ENCODE assay signal across 1 cellular context in the genomic region with DNA sequence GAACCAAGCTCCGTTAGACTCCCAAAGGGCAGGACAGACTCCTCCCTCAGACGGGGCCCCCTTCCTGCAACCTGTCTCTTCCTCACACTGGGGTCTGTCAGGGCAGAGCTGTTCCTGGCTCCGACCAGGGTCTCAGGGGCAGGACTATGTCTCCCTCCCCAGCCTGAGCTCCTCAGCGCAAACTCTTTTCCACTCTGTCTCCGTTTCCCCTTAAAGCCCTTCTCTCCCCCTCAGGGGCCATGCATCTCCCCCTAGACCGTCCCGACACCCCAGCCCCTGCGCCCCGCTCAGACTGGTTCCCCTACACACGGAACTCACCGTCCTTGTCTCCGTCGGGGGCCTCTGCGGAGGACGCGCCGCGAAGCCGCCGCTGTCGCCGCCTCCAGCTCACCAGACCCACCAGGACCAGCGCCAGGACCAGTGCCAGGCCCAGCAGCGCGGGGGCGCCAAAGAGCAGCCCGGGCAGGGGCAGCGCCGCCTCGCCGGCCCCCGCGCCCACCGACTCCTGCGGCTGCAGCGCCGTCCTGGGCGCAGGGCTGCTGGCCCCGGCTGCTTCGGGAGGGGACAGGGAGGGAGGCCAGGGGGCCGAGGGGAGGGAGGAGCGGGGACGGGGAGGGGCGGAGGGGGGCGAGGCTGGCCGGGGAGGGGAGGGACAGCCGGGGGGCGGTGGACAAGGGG.
TF ChIP-seq lines count a peak whose summit lies in the region.

No MANE protein-coding gene starts in this region.

TF ChIP-seq in GM12878, 131 proteins besides CTCF, POLR2A, EP300 and RAD21 (continued from another document):
- no peak for TF ChIP-seq MTA3 (IDR thresholded peaks at IDR 0.05; ENCODE audit: borderline replicate concordance, low read length)
- peak; percentile 71 for TF ChIP-seq HDGF (IDR thresholded peaks at IDR 0.05)
- TF ChIP-seq, protein P1, sequence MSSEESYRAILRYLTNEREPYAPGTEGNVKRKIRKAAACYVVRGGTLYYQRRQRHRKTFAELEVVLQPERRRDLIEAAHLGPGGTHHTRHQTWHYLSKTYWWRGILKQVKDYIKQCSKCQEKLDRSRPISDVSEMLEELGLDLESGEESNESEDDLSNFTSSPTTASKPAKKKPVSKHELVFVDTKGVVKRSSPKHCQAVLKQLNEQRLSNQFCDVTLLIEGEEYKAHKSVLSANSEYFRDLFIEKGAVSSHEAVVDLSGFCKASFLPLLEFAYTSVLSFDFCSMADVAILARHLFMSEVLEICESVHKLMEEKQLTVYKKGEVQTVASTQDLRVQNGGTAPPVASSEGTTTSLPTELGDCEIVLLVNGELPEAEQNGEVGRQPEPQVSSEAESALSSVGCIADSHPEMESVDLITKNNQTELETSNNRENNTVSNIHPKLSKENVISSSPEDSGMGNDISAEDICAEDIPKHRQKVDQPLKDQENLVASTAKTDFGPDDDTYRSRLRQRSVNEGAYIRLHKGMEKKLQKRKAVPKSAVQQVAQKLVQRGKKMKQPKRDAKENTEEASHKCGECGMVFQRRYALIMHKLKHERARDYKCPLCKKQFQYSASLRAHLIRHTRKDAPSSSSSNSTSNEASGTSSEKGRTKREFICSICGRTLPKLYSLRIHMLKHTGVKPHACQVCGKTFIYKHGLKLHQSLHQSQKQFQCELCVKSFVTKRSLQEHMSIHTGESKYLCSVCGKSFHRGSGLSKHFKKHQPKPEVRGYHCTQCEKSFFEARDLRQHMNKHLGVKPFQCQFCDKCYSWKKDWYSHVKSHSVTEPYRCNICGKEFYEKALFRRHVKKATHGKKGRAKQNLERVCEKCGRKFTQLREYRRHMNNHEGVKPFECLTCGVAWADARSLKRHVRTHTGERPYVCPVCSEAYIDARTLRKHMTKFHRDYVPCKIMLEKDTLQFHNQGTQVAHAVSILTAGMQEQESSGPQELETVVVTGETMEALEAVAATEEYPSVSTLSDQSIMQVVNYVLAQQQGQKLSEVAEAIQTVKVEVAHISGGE (CRISPR knock-in tag; IDR thresholded peaks at IDR 0.05), result no peak
- TF ChIP-seq, protein P2, sequence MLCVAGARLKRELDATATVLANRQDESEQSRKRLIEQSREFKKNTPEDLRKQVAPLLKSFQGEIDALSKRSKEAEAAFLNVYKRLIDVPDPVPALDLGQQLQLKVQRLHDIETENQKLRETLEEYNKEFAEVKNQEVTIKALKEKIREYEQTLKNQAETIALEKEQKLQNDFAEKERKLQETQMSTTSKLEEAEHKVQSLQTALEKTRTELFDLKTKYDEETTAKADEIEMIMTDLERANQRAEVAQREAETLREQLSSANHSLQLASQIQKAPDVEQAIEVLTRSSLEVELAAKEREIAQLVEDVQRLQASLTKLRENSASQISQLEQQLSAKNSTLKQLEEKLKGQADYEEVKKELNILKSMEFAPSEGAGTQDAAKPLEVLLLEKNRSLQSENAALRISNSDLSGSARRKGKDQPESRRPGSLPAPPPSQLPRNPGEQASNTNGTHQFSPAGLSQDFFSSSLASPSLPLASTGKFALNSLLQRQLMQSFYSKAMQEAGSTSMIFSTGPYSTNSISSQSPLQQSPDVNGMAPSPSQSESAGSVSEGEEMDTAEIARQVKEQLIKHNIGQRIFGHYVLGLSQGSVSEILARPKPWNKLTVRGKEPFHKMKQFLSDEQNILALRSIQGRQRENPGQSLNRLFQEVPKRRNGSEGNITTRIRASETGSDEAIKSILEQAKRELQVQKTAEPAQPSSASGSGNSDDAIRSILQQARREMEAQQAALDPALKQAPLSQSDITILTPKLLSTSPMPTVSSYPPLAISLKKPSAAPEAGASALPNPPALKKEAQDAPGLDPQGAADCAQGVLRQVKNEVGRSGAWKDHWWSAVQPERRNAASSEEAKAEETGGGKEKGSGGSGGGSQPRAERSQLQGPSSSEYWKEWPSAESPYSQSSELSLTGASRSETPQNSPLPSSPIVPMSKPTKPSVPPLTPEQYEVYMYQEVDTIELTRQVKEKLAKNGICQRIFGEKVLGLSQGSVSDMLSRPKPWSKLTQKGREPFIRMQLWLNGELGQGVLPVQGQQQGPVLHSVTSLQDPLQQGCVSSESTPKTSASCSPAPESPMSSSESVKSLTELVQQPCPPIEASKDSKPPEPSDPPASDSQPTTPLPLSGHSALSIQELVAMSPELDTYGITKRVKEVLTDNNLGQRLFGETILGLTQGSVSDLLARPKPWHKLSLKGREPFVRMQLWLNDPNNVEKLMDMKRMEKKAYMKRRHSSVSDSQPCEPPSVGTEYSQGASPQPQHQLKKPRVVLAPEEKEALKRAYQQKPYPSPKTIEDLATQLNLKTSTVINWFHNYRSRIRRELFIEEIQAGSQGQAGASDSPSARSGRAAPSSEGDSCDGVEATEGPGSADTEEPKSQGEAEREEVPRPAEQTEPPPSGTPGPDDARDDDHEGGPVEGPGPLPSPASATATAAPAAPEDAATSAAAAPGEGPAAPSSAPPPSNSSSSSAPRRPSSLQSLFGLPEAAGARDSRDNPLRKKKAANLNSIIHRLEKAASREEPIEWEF (IDR thresholded peaks at IDR 0.05; ENCODE audit: insufficient replicate concordance, low read depth, low read length), result no peak
- TF ChIP-seq WRNIP1 (IDR thresholded peaks at IDR 0.05; ENCODE audit: borderline replicate concordance, low read depth, low read length), result no peak
- TF ChIP-seq SMC3 (IDR thresholded peaks at IDR 0.05; ENCODE audit: borderline replicate concordance, low read length), result peak; percentile 36; the same call in 1 of the 2 replicates
- TF ChIP-seq, protein P3, sequence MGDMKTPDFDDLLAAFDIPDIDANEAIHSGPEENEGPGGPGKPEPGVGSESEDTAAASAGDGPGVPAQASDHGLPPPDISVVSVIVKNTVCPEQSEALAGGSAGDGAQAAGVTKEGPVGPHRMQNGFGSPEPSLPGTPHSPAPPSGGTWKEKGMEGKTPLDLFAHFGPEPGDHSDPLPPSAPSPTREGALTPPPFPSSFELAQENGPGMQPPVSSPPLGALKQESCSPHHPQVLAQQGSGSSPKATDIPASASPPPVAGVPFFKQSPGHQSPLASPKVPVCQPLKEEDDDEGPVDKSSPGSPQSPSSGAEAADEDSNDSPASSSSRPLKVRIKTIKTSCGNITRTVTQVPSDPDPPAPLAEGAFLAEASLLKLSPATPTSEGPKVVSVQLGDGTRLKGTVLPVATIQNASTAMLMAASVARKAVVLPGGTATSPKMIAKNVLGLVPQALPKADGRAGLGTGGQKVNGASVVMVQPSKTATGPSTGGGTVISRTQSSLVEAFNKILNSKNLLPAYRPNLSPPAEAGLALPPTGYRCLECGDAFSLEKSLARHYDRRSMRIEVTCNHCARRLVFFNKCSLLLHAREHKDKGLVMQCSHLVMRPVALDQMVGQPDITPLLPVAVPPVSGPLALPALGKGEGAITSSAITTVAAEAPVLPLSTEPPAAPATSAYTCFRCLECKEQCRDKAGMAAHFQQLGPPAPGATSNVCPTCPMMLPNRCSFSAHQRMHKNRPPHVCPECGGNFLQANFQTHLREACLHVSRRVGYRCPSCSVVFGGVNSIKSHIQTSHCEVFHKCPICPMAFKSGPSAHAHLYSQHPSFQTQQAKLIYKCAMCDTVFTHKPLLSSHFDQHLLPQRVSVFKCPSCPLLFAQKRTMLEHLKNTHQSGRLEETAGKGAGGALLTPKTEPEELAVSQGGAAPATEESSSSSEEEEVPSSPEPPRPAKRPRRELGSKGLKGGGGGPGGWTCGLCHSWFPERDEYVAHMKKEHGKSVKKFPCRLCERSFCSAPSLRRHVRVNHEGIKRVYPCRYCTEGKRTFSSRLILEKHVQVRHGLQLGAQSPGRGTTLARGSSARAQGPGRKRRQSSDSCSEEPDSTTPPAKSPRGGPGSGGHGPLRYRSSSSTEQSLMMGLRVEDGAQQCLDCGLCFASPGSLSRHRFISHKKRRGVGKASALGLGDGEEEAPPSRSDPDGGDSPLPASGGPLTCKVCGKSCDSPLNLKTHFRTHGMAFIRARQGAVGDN (IDR thresholded peaks at IDR 0.05), result no peak; the same call in 1 of the 2 replicates
- TF ChIP-seq, protein P4, sequence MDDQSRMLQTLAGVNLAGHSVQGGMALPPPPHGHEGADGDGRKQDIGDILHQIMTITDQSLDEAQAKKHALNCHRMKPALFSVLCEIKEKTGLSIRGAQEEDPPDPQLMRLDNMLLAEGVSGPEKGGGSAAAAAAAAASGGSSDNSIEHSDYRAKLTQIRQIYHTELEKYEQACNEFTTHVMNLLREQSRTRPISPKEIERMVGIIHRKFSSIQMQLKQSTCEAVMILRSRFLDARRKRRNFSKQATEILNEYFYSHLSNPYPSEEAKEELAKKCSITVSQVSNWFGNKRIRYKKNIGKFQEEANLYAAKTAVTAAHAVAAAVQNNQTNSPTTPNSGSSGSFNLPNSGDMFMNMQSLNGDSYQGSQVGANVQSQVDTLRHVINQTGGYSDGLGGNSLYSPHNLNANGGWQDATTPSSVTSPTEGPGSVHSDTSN (IDR thresholded peaks at IDR 0.05; ENCODE audit: insufficient replicate concordance, low read depth, low read length), result no peak
- TF ChIP-seq MYC (IDR thresholded peaks at IDR 0.05; ENCODE audit: insufficient read depth, insufficient read length, insufficient replicate concordance, low read length, severe bottlenecking), result no peak
- no peak for TF ChIP-seq KDM1A (IDR thresholded peaks at IDR 0.05; ENCODE audit: borderline replicate concordance)
TF ChIP-seq in GM12878: peak in this region for 19.
